7 cellular contexts compared by ENCODE assay signal in genomic region chr1:94854458-94855306, GRCh38. TPM values are rescaled to one million over a fixed set of nuclear protein-coding genes. Genes with fewer than 3 reads are reported as not detected.
DNase-seq lines count a peak whose midpoint lies in the region; ATAC-seq and TF ChIP-seq lines count a peak whose summit lies in the region.

No MANE protein-coding gene starts in this region.

- H3K27me3 ChIP-seq in sigmoid colon, result no peaks in the 10 kb centered on the region

- no peak overlapping the region for H3K4me3 Mint-ChIP-seq in brain

- H3K4me1 Mint-ChIP-seq in brain, result peaks cover 10% of the 10 kb centered on the region

- WGBS in sigmoid colon, 2 donors, result 18% methylated on average over 21 of the region's 21 CpGs

- H3K27ac ChIP-seq in sigmoid colon, result peak overlapping the region; percentile 80 to 90 (median 84)

- DNase-seq in NCI-H1694 treated with DMSO at 0.1 percent for 48 hours (lab: John Stamatoyannopoulos, UW) (peak; percentile 93), T1000 (lab: John Stamatoyannopoulos, UW) (peak; percentile 81), sigmoid colon (peak; percentile 96)

- H3K36me3 ChIP-seq in sigmoid colon, result no peaks in the 10 kb centered on the region

- H3K4me1 ChIP-seq in sigmoid colon, result peaks cover 0 to 25% (median 18%) of the 10 kb centered on the region in 4 donors

- intact Hi-C loops in sigmoid colon (cut with DNase I), result loop anchor here (1.0 to 2.0 kb wide), 3 partner anchors 73 to 380 kb away; partner anchors contain the start of genes CNN3 and RWDD3

- no peak overlapping the region for H3K27ac Mint-ChIP-seq in brain

- H3K9me3 Mint-ChIP-seq in brain, result peaks cover 0 to 2% (median 0%) of the 10 kb centered on the region in 5 experiments

- no peak for TF ChIP-seq EP300 in sigmoid colon (IDR thresholded peaks at IDR 0.05)

- TF ChIP-seq CTCF in brain (conservative IDR thresholded peaks at IDR 0.05) (peak; percentile 91 to 94), sigmoid colon (IDR thresholded peaks at IDR 0.05) (peak; percentile 87 to 99 (median 98))

- H3K4me3 ChIP-seq in iPS-11a (ENCODE audit: low read depth, low read length) (peak overlapping the region; percentile 25), sigmoid colon (peak overlapping the region; percentile 29 to 49 (median 48))

- H3K27me3 Mint-ChIP-seq in brain, result no peaks in the 10 kb centered on the region

- peak; percentile 99 for ATAC-seq in GM18502 (IDR thresholded peaks at IDR 0.05; ENCODE audit: poor library complexity, unreplicated experiment)
- peak; percentile 98 for ATAC-seq in HG02943 (IDR thresholded peaks at IDR 0.05; ENCODE audit: low read depth, unreplicated experiment)

- no peaks in the 10 kb centered on the region for H3K36me3 Mint-ChIP-seq in brain

- H3K9me3 ChIP-seq in sigmoid colon, result no peaks in the 10 kb centered on the region

- no peak for TF ChIP-seq POLR2A in sigmoid colon (IDR thresholded peaks at IDR 0.05)

RNA-seq across cellular contexts. Expression of gene SLC44A3, which starts 34.5 kb away (rescaled TPM):
- polyA plus RNA-seq in brain (ENCODE audit: insufficient read depth, low read depth, low replicate concordance) (3.9 TPM), sigmoid colon (10 to 100 TPM; 12.5 to 28.5 (median 18.6) TPM)
- total RNA-seq in sigmoid colon, result 1 to 10 TPM; 1.2 to 4.7 (median 2.2) TPM

Comparison
In these comparisons a context has a peak if more than half of its experiments do, and no peak if none do; other contexts are left out.
1. Peak in every context shown above with its lines: DNase-seq, ATAC-seq, H3K4me3 ChIP-seq and H3K27ac ChIP-seq.